Comparison of ENCODE assay signal across 2 cellular contexts in the genomic region with DNA sequence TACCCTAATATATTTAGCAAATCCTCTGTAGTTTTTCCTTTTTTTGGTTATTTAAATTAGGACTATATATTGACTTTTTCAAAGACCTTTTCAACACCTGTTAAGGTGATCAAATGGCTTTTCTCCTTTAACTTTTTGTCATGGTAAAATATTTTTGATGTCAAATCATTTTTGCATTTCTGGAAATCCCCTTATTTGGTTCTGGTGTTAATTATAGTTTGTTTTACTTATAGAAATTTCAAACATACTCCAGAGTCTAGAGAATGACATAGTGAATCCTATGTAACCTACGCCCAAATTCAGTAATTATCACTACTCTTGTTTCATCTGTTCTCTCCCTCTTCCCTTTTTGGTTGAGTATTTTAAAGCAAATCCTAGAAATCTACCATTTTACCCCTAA.
TF ChIP-seq lines count a peak whose summit lies in the region.

No MANE protein-coding gene starts in this region.

TF ChIP-seq in GM12891, 5 proteins besides CTCF, POLR2A, EP300 and RAD21:
- TF ChIP-seq TAF1 (IDR thresholded peaks at IDR 0.05; ENCODE audit: low read depth, low read length) (no peak), SPI1 (IDR thresholded peaks at IDR 0.05; ENCODE audit: low read depth, low read length) (0 out of 2 replicates have a peak, but pooled peaks have one; percentile 4)

TF ChIP-seq in GM12878, 131 proteins besides CTCF, POLR2A, EP300 and RAD21:
- TF ChIP-seq JUND (IDR thresholded peaks at IDR 0.05; ENCODE audit: low read depth, low read length) (no peak), CBX3 (IDR thresholded peaks at IDR 0.05; ENCODE audit: borderline replicate concordance, low read depth) (no peak), HDGF (IDR thresholded peaks at IDR 0.05) (no peak), ZZZ3 (IDR thresholded peaks at IDR 0.05; ENCODE audit: control insufficient read depth, insufficient read length, low read depth) (no peak), HDAC2 (IDR thresholded peaks at IDR 0.05) (no peak), ZNF274 (IDR thresholded peaks at IDR 0.05; ENCODE audit: insufficient read depth, insufficient read length) (no peak), KDM1A (IDR thresholded peaks at IDR 0.05; ENCODE audit: borderline replicate concordance) (no peak), SP1 (IDR thresholded peaks at IDR 0.05; ENCODE audit: low read depth, low read length) (no peak), SMC3 (IDR thresholded peaks at IDR 0.05; ENCODE audit: borderline replicate concordance, low read length) (no peak), FOS (IDR thresholded peaks at IDR 0.05; ENCODE audit: borderline replicate concordance, extremely low read depth, insufficient read length) (no peak), TBL1XR1 (IDR thresholded peaks at IDR 0.05; ENCODE audit: low read depth, low read length) (no peak), POU2F2 (IDR thresholded peaks at IDR 0.05; ENCODE audit: borderline replicate concordance, low read depth, low read length) (no peak), POLR2AphosphoS5 (IDR thresholded peaks at IDR 0.05; ENCODE audit: low read length) (no peak)
- TF ChIP-seq, protein P1, sequence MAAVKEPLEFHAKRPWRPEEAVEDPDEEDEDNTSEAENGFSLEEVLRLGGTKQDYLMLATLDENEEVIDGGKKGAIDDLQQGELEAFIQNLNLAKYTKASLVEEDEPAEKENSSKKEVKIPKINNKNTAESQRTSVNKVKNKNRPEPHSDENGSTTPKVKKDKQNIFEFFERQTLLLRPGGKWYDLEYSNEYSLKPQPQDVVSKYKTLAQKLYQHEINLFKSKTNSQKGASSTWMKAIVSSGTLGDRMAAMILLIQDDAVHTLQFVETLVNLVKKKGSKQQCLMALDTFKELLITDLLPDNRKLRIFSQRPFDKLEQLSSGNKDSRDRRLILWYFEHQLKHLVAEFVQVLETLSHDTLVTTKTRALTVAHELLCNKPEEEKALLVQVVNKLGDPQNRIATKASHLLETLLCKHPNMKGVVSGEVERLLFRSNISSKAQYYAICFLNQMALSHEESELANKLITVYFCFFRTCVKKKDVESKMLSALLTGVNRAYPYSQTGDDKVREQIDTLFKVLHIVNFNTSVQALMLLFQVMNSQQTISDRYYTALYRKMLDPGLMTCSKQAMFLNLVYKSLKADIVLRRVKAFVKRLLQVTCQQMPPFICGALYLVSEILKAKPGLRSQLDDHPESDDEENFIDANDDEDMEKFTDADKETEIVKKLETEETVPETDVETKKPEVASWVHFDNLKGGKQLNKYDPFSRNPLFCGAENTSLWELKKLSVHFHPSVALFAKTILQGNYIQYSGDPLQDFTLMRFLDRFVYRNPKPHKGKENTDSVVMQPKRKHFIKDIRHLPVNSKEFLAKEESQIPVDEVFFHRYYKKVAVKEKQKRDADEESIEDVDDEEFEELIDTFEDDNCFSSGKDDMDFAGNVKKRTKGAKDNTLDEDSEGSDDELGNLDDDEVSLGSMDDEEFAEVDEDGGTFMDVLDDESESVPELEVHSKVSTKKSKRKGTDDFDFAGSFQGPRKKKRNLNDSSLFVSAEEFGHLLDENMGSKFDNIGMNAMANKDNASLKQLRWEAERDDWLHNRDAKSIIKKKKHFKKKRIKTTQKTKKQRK (IDR thresholded peaks at IDR 0.05; ENCODE audit: low read depth, low read length) = no peak
- TF ChIP-seq, protein P2, sequence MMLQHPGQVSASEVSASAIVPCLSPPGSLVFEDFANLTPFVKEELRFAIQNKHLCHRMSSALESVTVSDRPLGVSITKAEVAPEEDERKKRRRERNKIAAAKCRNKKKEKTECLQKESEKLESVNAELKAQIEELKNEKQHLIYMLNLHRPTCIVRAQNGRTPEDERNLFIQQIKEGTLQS (IDR thresholded peaks at IDR 0.05; ENCODE audit: borderline replicate concordance, extremely low read depth, low read depth, low read length) = no peak
